In the genomic region with DNA sequence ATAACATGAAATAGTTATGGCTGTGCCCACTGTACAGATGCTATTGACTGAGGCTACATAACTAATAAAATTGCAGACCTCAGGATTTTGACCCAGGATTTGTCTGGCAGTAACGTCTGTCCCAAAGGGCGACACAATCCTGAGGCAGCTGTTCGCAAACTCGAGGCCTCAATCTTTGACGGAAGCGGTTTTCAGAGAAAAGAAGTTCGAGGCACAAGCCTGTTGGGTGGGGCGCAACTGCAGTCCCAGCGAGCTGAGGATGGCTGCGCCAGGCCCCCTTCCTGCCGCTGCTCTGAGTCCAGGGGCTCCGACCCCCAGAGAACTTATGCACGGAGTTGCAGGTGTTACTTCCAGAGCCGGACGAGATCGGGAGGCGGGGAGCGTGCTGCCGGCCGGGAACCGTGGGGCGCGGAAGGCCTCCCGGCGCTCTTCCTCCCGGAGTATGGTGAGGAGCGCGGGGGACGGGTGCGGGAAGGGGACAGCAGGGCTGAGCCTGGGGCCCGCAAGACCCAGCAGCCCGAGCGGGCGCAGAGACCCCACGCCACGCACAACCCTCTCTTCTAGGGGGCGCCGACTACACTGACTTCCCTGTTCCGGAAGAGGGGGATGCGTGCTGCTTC, we compare ENCODE assay signal across 8 cellular contexts. TPM values are rescaled to one million over a fixed set of nuclear protein-coding genes. Genes with fewer than 3 reads are reported as not detected.
DNase-seq lines count a peak whose midpoint lies in the region; ATAC-seq lines count a peak whose summit lies in the region.

TSS of gene PARP15 (plus strand) at position 242 of the 620 bp plus-strand sequence. CDS start at position 260, 18 bp downstream.

- CTCF ChIA-PET in activated naive CD4-positive, alpha-beta T cell treated with anti-CD3 and anti-CD28 coated beads, Interleukin-2, amount 10 ng/mL, durations not matched to agents 7 days and 5 days (lab: Charles Lee): interaction anchor here (1.7 kb wide), 1 partner anchor 101 kb away, joined by 7 read pairs; no protein-coding TSS in a partner anchor

- H3K36me3 ChIP-seq in iPS-15b (ENCODE audit: control insufficient read depth, insufficient read depth, low read length): no peaks in the 10 kb centered on the region

- H3K27me3 Mint-ChIP-seq in activated naive CD4-positive, alpha-beta T cell treated with anti-CD3 and anti-CD28 coated beads, Interleukin-2, amount 10 ng/mL, durations not matched to agents 7 days and 5 days: no peaks in the 10 kb centered on the region

- H3K27ac Mint-ChIP-seq in activated naive CD4-positive, alpha-beta T cell treated with anti-CD3 and anti-CD28 coated beads, Interleukin-2, amount 10 ng/mL, durations not matched to agents 7 days and 5 days: peak within 1 kb of the TSS; percentile 97

- peaks cover 19% of the 10 kb centered on the region for H3K27me3 ChIP-seq in iPS-15b (ENCODE audit: control insufficient read depth, insufficient read depth, low read length)

- peak within 1 kb of the TSS; percentile 54 for H3K4me3 ChIP-seq in iPS-15b (ENCODE audit: low read depth, low read length)

- H3K9me3 Mint-ChIP-seq in activated naive CD4-positive, alpha-beta T cell treated with anti-CD3 and anti-CD28 coated beads, Interleukin-2, amount 10 ng/mL, durations not matched to agents 7 days and 5 days: peaks cover 21% of the 10 kb centered on the region

- intact Hi-C loops in Right ventricle myocardium inferior (cut with DNase I) (no loop called here), cardiac septum (cut with DNase I) (no loop called here)

- peak; percentile 70 for ATAC-seq in Right ventricle myocardium inferior
- ATAC-seq in HG03378 (IDR thresholded peaks at IDR 0.05; ENCODE audit: unreplicated experiment): no peak
- no peak for ATAC-seq in GM21737 (IDR thresholded peaks at IDR 0.05; ENCODE audit: unreplicated experiment)

- H3K36me3 Mint-ChIP-seq in activated naive CD4-positive, alpha-beta T cell treated with anti-CD3 and anti-CD28 coated beads, Interleukin-2, amount 10 ng/mL, durations not matched to agents 7 days and 5 days: peaks cover 60% of the 10 kb centered on the region

- peaks cover 71% of the 10 kb centered on the region for H3K4me1 Mint-ChIP-seq in activated naive CD4-positive, alpha-beta T cell treated with anti-CD3 and anti-CD28 coated beads, Interleukin-2, amount 10 ng/mL, durations not matched to agents 7 days and 5 days

- H3K4me1 ChIP-seq in iPS-15b (ENCODE audit: control insufficient read depth, insufficient read depth, low read length): peaks cover 7% of the 10 kb centered on the region

- no peaks in the 10 kb centered on the region for H3K9me3 ChIP-seq in iPS-15b (ENCODE audit: control insufficient read depth, insufficient read depth, low read length)

- DNase-seq in Right ventricle myocardium inferior (ENCODE audit: missing footprints) (peak; percentile 69), cardiac septum (ENCODE audit: low spot score) (no peak), SHP77 (lab: John Stamatoyannopoulos, UW) (no peak)
- peak; percentile 67 for DNase-seq in activated naive CD4-positive, alpha-beta T cell treated with anti-CD3 and anti-CD28 coated beads, Interleukin-2, amount 10 ng/mL, durations not matched to agents 7 days and 5 days
- DNase-seq in stimulated activated CD4-positive, alpha-beta T cell treated with anti-CD3 and anti-CD28 coated beads, Interleukin-2, amount 100 ng/mL, for 48 hours: peak; percentile 30

- peak within 1 kb of the TSS; percentile 42 for H3K9ac ChIP-seq in iPS-15b (ENCODE audit: low read depth, low read length)

- H3K4me3 Mint-ChIP-seq in activated naive CD4-positive, alpha-beta T cell treated with anti-CD3 and anti-CD28 coated beads, Interleukin-2, amount 10 ng/mL, durations not matched to agents 7 days and 5 days: peak within 1 kb of the TSS; percentile 99

RNA-seq across cellular contexts. Expression of gene PARP15, which starts in this region (rescaled TPM):
- total RNA-seq in Right ventricle myocardium inferior (0.51 TPM), cardiac septum (0.67 TPM)

Comparison
In these comparisons a context has a peak if more than half of its experiments do, and no peak if none do; other contexts are left out.
1. Peak in DNase-seq and ATAC-seq in Right ventricle myocardium inferior; RNA of the gene not detected or under 1 TPM.
2. DNase-seq: peak in activated naive CD4-positive, alpha-beta T cell treated with anti-CD3 and anti-CD28 coated beads, Interleukin-2, amount 10 ng/mL, durations not matched to agents 7 days and 5 days (single experiment) and stimulated activated CD4-positive, alpha-beta T cell treated with anti-CD3 and anti-CD28 coated beads, Interleukin-2, amount 100 ng/mL, for 48 hours (2 of 2); none in cardiac septum (single experiment) and SHP77 (0 of 2).